In the genomic region with DNA sequence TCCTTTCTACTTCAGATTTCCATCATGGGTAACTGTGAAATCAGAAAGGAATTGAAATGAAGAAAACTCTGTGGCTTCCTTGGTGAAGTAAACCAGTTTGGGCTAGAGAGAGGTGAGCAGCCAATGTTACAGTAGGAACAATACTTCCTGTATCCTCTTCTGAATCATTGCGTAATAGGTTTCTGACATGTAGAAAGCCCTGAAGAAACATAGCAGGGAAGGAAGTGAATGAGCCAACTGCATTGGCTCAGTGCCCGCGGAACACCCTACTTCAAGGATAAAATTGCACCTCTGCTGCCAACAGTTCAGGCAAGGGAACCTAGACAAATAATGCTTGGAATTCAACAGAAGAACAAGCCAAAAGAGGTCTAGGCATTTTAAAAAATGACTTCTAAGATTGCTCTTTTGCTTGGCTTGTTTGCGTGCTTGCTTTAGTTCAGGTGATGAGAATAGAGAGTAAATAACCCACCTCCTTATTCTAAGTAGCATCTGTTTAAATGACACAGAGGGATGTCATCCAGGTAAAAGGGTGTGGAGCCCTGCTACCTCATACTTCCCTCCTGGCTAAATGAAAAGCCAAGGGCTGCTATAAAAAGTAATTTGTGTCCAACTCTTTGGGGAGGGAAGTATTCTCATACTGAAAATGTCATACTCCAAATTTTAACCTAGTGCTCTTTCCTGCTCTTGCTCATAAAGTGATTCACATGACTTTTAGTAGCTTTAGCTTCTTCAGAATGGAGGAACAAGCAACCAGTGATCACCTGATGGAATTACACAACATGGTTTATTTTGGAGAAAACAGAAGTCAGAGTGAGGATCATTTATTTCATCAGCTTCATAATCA, we compare ENCODE assay signal across 8 cellular contexts. TPM values are rescaled to one million over a fixed set of nuclear protein-coding genes. Genes with fewer than 3 reads are reported as not detected.
DNase-seq lines count a peak whose midpoint lies in the region; ATAC-seq and TF ChIP-seq lines count a peak whose summit lies in the region.

No MANE protein-coding gene starts in this region.

- POLR2A ChIA-PET in PC-9 (lab: Charles Lee; ENCODE audit: unreplicated experiment) = interaction anchor here (0.7 kb wide), 1 partner anchor 11 kb away, joined by 11 read pairs; no protein-coding TSS in a partner anchor

- H3K4me2 ChIP-seq in PC-9 (peak overlapping the region; percentile 76), hepatocyte (peak overlapping the region; percentile 28), smooth muscle cell (peak overlapping the region; percentile 5)

- intact Hi-C loops in PC-9 (cut with micrococcal nuclease; ENCODE audit: unreplicated experiment) = loop anchor here (1.0 kb wide), 2 partner anchors 9 to 30 kb away; a partner anchor contains a TSS
- intact Hi-C loops in ascending aorta (cut with DNase I) = no loop called here

- peak overlapping the region; percentile 42; the same call in 1 of the 2 replicates for H3K4me3 ChIP-seq in PC-9
- no peak overlapping the region for H3K4me3 ChIP-seq in ascending aorta
- H3K4me3 ChIP-seq in hepatocyte = no peak overlapping the region
- no peak overlapping the region for H3K4me3 ChIP-seq in smooth muscle cell

- H4K20me1 ChIP-seq in PC-9 (ENCODE audit: insufficient read depth) = no peaks in the 10 kb centered on the region
- H4K20me1 ChIP-seq in hepatocyte (ENCODE audit: insufficient read depth, poor library complexity, severe bottlenecking) = no peaks in the 10 kb centered on the region
- H4K20me1 ChIP-seq in smooth muscle cell (ENCODE audit: low read depth) = no peaks in the 10 kb centered on the region

- H3K79me2 ChIP-seq in PC-9 (ENCODE audit: low read depth) (no peaks in the 10 kb centered on the region), hepatocyte (no peaks in the 10 kb centered on the region), smooth muscle cell (ENCODE audit: low read depth) (no peaks in the 10 kb centered on the region)

- TF ChIP-seq CTCF in PC-9 (conservative IDR thresholded peaks at IDR 0.05) (no peak), ascending aorta (IDR thresholded peaks at IDR 0.05) (no peak), hepatocyte (IDR thresholded peaks at IDR 0.05; ENCODE audit: poor library complexity) (no peak), smooth muscle cell (IDR thresholded peaks at IDR 0.05; ENCODE audit: borderline replicate concordance, insufficient read depth, poor library complexity, severe bottlenecking) (no peak)

- no peaks in the 10 kb centered on the region for H3K27me3 ChIP-seq in PC-9 (ENCODE audit: insufficient read depth, low read depth)
- H3K27me3 ChIP-seq in ascending aorta = no peaks in the 10 kb centered on the region
- no peaks in the 10 kb centered on the region for H3K27me3 ChIP-seq in hepatocyte
- H3K27me3 ChIP-seq in smooth muscle cell (ENCODE audit: low read depth) = no peaks in the 10 kb centered on the region

- peaks cover 31% of the 10 kb centered on the region for H3K4me1 ChIP-seq in PC-9 (replicated peaks; ENCODE audit: insufficient read depth)
- H3K4me1 ChIP-seq in ascending aorta = peaks cover 0 to 7% of the 10 kb centered on the region in 2 donors
- H3K4me1 ChIP-seq in hepatocyte (ENCODE audit: insufficient read depth) = peaks cover 9% of the 10 kb centered on the region
- H3K4me1 ChIP-seq in smooth muscle cell (ENCODE audit: low read depth) = no peaks in the 10 kb centered on the region

- DNase-seq in DMS 273 treated with DMSO at 0.1 percent for 48 hours (lab: John Stamatoyannopoulos, UW) (peak; percentile 36), HS-27A (ENCODE audit: low read depth) (peak; percentile 76), PC-9 (peak; percentile 90 to 94), ascending aorta (ENCODE audit: low spot score in 2 of 2) (peak; percentile 55 to 92), hepatocyte (ENCODE audit: low spot score) (peak; percentile 73), smooth muscle cell (lab: John Stamatoyannopoulos, UW; ENCODE audit: unreplicated experiment) (no peak)

- H3F3A ChIP-seq in PC-9 (ENCODE audit: insufficient read depth, low read depth) (peaks cover 26% of the 10 kb centered on the region), smooth muscle cell (ENCODE audit: low read depth) (no peaks in the 10 kb centered on the region)

- 74% methylated on average over 4 of the region's 4 CpGs for WGBS in hepatocyte (ENCODE audit: low lambda C conversion rate, missing lambda C conversion rate)
- 91% methylated on average over 4 of the region's 4 CpGs for WGBS in smooth muscle cell (ENCODE audit: low lambda C conversion rate)

- H2AFZ ChIP-seq in PC-9 = no peak overlapping the region
- no peak overlapping the region for H2AFZ ChIP-seq in hepatocyte
- peak overlapping the region; percentile 57 for H2AFZ ChIP-seq in smooth muscle cell (ENCODE audit: low read depth)

- H3K9me2 ChIP-seq in PC-9 (ENCODE audit: insufficient read depth) (no peaks in the 10 kb centered on the region), hepatocyte (replicated peaks; ENCODE audit: insufficient read depth) (no peaks in the 10 kb centered on the region)

- H3K9me3 ChIP-seq in PC-9 (ENCODE audit: insufficient read depth, low read depth) (no peaks in the 10 kb centered on the region), ascending aorta (no peaks in the 10 kb centered on the region), hepatocyte (ENCODE audit: low read depth) (no peaks in the 10 kb centered on the region), smooth muscle cell (replicated peaks; ENCODE audit: low read depth) (no peaks in the 10 kb centered on the region)

- no peak overlapping the region for H3K9ac ChIP-seq in smooth muscle cell (ENCODE audit: low read depth)

- H3K36me3 ChIP-seq in PC-9 (ENCODE audit: low read depth) (no peaks in the 10 kb centered on the region), ascending aorta (no peaks in the 10 kb centered on the region), hepatocyte (replicated peaks; ENCODE audit: insufficient read depth, low read depth) (no peaks in the 10 kb centered on the region), smooth muscle cell (ENCODE audit: low read depth) (no peaks in the 10 kb centered on the region)

- H3K27ac ChIP-seq in PC-9 (peak overlapping the region; percentile 82), ascending aorta (peak overlapping the region; percentile 51 to 70), hepatocyte (peak overlapping the region; percentile 61), smooth muscle cell (ENCODE audit: low read depth) (peak overlapping the region; percentile 58)

- ATAC-seq in GM21367 (IDR thresholded peaks at IDR 0.05; ENCODE audit: unreplicated experiment) (peak; percentile 82), HG03469 (IDR thresholded peaks at IDR 0.05; ENCODE audit: unreplicated experiment) (no peak)

- no TSS peak for BruUV-seq in PC-9 (replicated peaks; lab: Mats Ljungman, UMichigan)

- CTCF ChIA-PET in PC-9 (lab: Charles Lee) = interaction anchor here (0.7 kb wide), 1 partner anchor 52 kb away, joined by 3 read pairs; no protein-coding TSS in a partner anchor

RNA-seq across cellular contexts. Expression of a gene that starts 30.0 kb away (rescaled TPM):
- total RNA-seq in PC-9 (2021) = 34.7 and 48.3 TPM in 2 replicates
- 39.1 TPM for total RNA-seq in ascending aorta
- 12.7 and 24.2 TPM in 2 replicates for total RNA-seq in hepatocyte
- polyA plus RNA-seq in hepatocyte = 39.9 and 49.6 TPM in 2 replicates
- 29.5 and 29.6 TPM in 2 replicates for total RNA-seq in smooth muscle cell
- 50.5 and 60.3 TPM in 2 replicates for polyA plus RNA-seq in smooth muscle cell

Comparison
In these comparisons a context has a peak if more than half of its experiments do, and no peak if none do; other contexts are left out.
1. H3K4me2 ChIP-seq: peak in every context shown above with its lines; median percentile 76 in PC-9; 28 in hepatocyte; 5 in smooth muscle cell.